In genomic region chr20:55576981-55577380, GRCh38 we compare ENCODE assay signal across 26 cellular contexts.
"Had no signal": no experiment of that assay in that cellular context is flagged by ENCODE, and none has a peak within 500 bp of the region (broad histone marks: within the 10 kb centered on the region; RNA-seq: fewer than 3 reads in every experiment).

No MANE protein-coding gene starts in this region.

- H3K27ac ChIP-seq: neural progenitor cell, ovary, parathyroid adenoma, psoas muscle, right lobe of liver, sigmoid colon, stomach, thoracic aorta, thyroid gland, tibial nerve, upper lobe of left lung, vagina had no signal

- H3K4me3 ChIP-seq: neural progenitor cell, ovary, psoas muscle, right lobe of liver, sigmoid colon, stomach, thoracic aorta, thyroid gland, tibial nerve, upper lobe of left lung, vagina had no signal

- FAIRE-seq: small intestine, urothelium cell line had no signal

- H3K27me3 ChIP-seq: neural progenitor cell, ovary, right lobe of liver, sigmoid colon, stomach, thyroid gland, tibial nerve, upper lobe of left lung, vagina had no signal

- ATAC-seq: natural killer cell; psoas muscle; right cardiac atrium; right lobe of liver; stimulated activated effector memory CD8-positive, alpha-beta T cell treated with anti-CD3 and anti-CD28 coated beads, Interleukin-12 subunit alpha, Interleukin-12 subunit beta, amount 100 ng/mL, for 72 hours; stimulated activated naive B cell treated with anti-CD40 and anti-IgM and Interleukin-4, amounts not matched to agents 10 μg/mL and 1 μg/mL and 100 μg/mL, for 72 hours had no signal

- H3K36me3 ChIP-seq: neural progenitor cell, ovary, right lobe of liver, sigmoid colon, stomach, thoracic aorta, thyroid gland, tibial nerve, upper lobe of left lung, vagina had no signal

- H3K4me1 ChIP-seq: neural progenitor cell, parathyroid adenoma, psoas muscle, right lobe of liver, sigmoid colon, stomach, thyroid gland, tibial nerve, upper lobe of left lung, vagina had no signal

- H3K79me2 ChIP-seq: parathyroid adenoma had no signal

- H3K9me3 ChIP-seq: ovary, psoas muscle, right lobe of liver, sigmoid colon, stomach, thoracic aorta, thyroid gland, tibial nerve, upper lobe of left lung, vagina had no signal

- H3K9ac ChIP-seq: neural progenitor cell, parathyroid adenoma had no signal

- H3K4me2 ChIP-seq: neural progenitor cell had no signal

- H2AFZ ChIP-seq: neural progenitor cell, parathyroid adenoma had no signal

- DNase-seq: natural killer cell; occipital lobe; ovary; posterior cingulate gyrus; psoas muscle; right cardiac atrium; right lobe of liver; sigmoid colon; small intestine; stimulated activated CD4-positive, alpha-beta T cell treated with anti-CD3 and anti-CD28 coated beads, Interleukin-15, amount 100 ng/mL, for 24 hours; stimulated activated CD4-positive, alpha-beta T cell treated with anti-CD3 and anti-CD28 coated beads, Interleukin-2, amount 100 ng/mL, for 24 hours; stimulated activated CD4-positive, alpha-beta T cell treated with anti-CD3 and anti-CD28 coated beads, Interleukin-2, amount 100 ng/mL, for 48 hours; stimulated activated CD4-positive, alpha-beta T cell treated with anti-CD3 and anti-CD28 coated beads, Interleukin-4, amount 100 ng/mL, for 24 hours; stimulated activated naive B cell treated with anti-CD40 and anti-IgM and Interleukin-4, amounts not matched to agents 10 μg/mL and 1 μg/mL and 100 μg/mL, for 72 hours; stimulated activated naive CD4-positive, alpha-beta T cell treated with Interleukin-2 at 50 U/mL for 16 hours; stomach; thyroid gland; trophoblast cell; upper lobe of left lung had no signal
